ENCODE assay signal across 8 cellular contexts in genomic region chr12:12720052-12720451, GRCh38. TPM values are rescaled to one million over a fixed set of nuclear protein-coding genes. Genes with fewer than 3 reads are reported as not detected.
DNase-seq lines count a peak whose midpoint lies in the region; ATAC-seq, FAIRE-seq and TF ChIP-seq lines count a peak whose summit lies in the region.

No MANE protein-coding gene starts in this region.

- H3K79me2 ChIP-seq in GM12878 (ENCODE audit: control insufficient read depth, insufficient read depth, low read length), result peaks cover 91% of the 10 kb centered on the region

- CTCF ChIA-PET in BJ (lab: Yijun Ruan, JAX) (interaction anchor here (0.7 kb wide), 1 partner anchor 16 kb away, joined by 3 read pairs; no protein-coding TSS in a partner anchor), GM12878 (lab: Yijun Ruan, JAX) (interaction anchor here (1.0 to 1.1 kb wide), 2 partner anchors 17 to 74 kb away, joined by 3 to 5 read pairs; no protein-coding TSS in a partner anchor)

- no peak overlapping the region for H2AFZ ChIP-seq in GM12878 (ENCODE audit: control insufficient read depth, low read depth, low read length)

- RAD21 ChIA-PET in GM12878 (lab: Charles Lee; ENCODE audit: unreplicated experiment), result interaction anchor here (0.6 to 2.8 kb wide), 6 partner anchors 10 to 164 kb away, joined by 3 to 22 read pairs (median 4); no protein-coding TSS in a partner anchor

- TF ChIP-seq CTCF in BJ (IDR thresholded peaks at IDR 0.05; ENCODE audit: insufficient read depth, low read depth, low read length), result no peak
- TF ChIP-seq CTCF in GM12878 (IDR thresholded peaks at IDR 0.05 in 2 of 3, conservative IDR thresholded peaks at IDR 0.05 in 1 of 3; ENCODE audit: control insufficient read depth in 2 of 3, extremely low read depth in 1 of 3, insufficient read depth in 1 of 3, low read depth in 3 of 3, low read length in 3 of 3), result no peak
- no peak for TF ChIP-seq CTCF in pancreas (IDR thresholded peaks at IDR 0.05)

- no peak for ATAC-seq in GM12878
- no peak for ATAC-seq in pancreas
- no peak for ATAC-seq in GM21423 (IDR thresholded peaks at IDR 0.05; ENCODE audit: unreplicated experiment)

- H3K9me3 ChIP-seq in GM12878 (replicated peaks; ENCODE audit: control insufficient read depth, insufficient read depth, low read length) (no peaks in the 10 kb centered on the region), muscle layer of duodenum (ENCODE audit: control insufficient read depth in 1 of 2, low read length in 2 of 2) (no peaks in the 10 kb centered on the region), pancreas (no peaks in the 10 kb centered on the region)

- in situ Hi-C loops in KBM-7 (cut with MboI; ENCODE audit: low pct_unique_long_range_greater_than_20kb, low sequenced_read_pairs), result loop anchor here (25.0 kb wide), 1 partner anchor 108 kb away; the partner anchor contains the start of gene CREBL2
- in situ Hi-C loops in GM12878 (cut with MboI), result no loop called here

- peak overlapping the region; percentile 95 for H3K4me2 ChIP-seq in GM12878 (ENCODE audit: control insufficient read depth, insufficient read depth)

- TF ChIP-seq EP300 in GM12878 (IDR thresholded peaks at IDR 0.05; ENCODE audit: borderline replicate concordance in 1 of 2, control insufficient read depth in 1 of 2, low read depth in 2 of 2, low read length in 2 of 2), result no peak

- DNase-seq in BJ (ENCODE audit: low read depth) (no peak), KBM-7 (peak; percentile 44), GM12878 (ENCODE audit: low read depth, low spot score) (no peak), SW480 (ENCODE audit: low spot score) (no peak), pancreas (no peak), NOMO-1 treated with dmso at 0.1 percent for 144 hours (lab: John Stamatoyannopoulos, UW; ENCODE audit: unreplicated experiment) (no peak)

- H3K4me1 ChIP-seq in GM12878 (ENCODE audit: control insufficient read depth, insufficient read depth, low read length) (peaks cover 11% of the 10 kb centered on the region; the same call in 1 of the 2 replicates), muscle layer of duodenum (ENCODE audit: control insufficient read depth in 1 of 2, insufficient read depth in 2 of 2, low read length in 2 of 2) (peaks cover 21 to 46% of the 10 kb centered on the region in 2 donors), pancreas (peaks cover 10 to 39% (median 36%) of the 10 kb centered on the region in 3 donors)

- peak overlapping the region; percentile 97 for H3K9ac ChIP-seq in GM12878 (ENCODE audit: control insufficient read depth, insufficient read depth, low read length)

- no peak for TF ChIP-seq RAD21 in GM12878 (IDR thresholded peaks at IDR 0.05; ENCODE audit: insufficient read depth, low read depth, low read length)

- FAIRE-seq in GM12878 (lab: Jason Lieb, UNC) (no peak), pancreas (lab: Jason Lieb, UNC) (no peak)

- no peak for TF ChIP-seq POLR2A in GM12878 (IDR thresholded peaks at IDR 0.05; ENCODE audit: low read depth, low read length)

- POLR2A ChIA-PET in BJ (lab: Charles Lee), result interaction anchor here (0.6 kb wide), 1 partner anchor 362 kb away, joined by 3 read pairs; no protein-coding TSS in a partner anchor
- POLR2A ChIA-PET in GM12878 (lab: Charles Lee), result interaction anchor here (1.7 to 3.1 kb wide), 2 partner anchors 16 to 161 kb away, joined by 5 to 18 read pairs; no protein-coding TSS in a partner anchor

- BruUV-seq in GM12878 (replicated peaks; lab: Mats Ljungman, UMichigan), result no TSS peak

- peak overlapping the region; percentile 69 for H3K4me3 ChIP-seq in BJ (ENCODE audit: low read depth, low read length)
- peak overlapping the region; percentile 97 for H3K4me3 ChIP-seq in GM12878
- H3K4me3 ChIP-seq in muscle layer of duodenum (ENCODE audit: low read depth in 1 of 2, low read length in 2 of 2), result peak overlapping the region; percentile 83 to 98
- H3K4me3 ChIP-seq in pancreas, result peak overlapping the region in 2 of 4 donors; percentile 75 to 89

- 7% methylated on average over 4 of the region's 4 CpGs for WGBS in GM12878 (ENCODE audit: insufficient coverage, insufficient replicate concordance, low lambda C conversion rate, missing lambda C conversion rate)
- WGBS in pancreas, 2 donors, result 34 to 42% methylated on average over 4 of the region's 4 CpGs

- SMC1A ChIA-PET in GM12878 (lab: Charles Lee; ENCODE audit: uncharacterized antibody, unreplicated experiment), result interaction anchor here (0.7 to 3.3 kb wide), 4 partner anchors 8 to 17 kb away, joined by 3 to 26 read pairs (median 15); no protein-coding TSS in a partner anchor

- H3K27me3 ChIP-seq in BJ (ENCODE audit: control insufficient read depth, insufficient read depth, low read length) (no peaks in the 10 kb centered on the region), GM12878 (replicated peaks in 1 of 2; ENCODE audit: control insufficient read depth in 2 of 2, insufficient read depth in 2 of 2, low read length in 1 of 2) (no peaks in the 10 kb centered on the region), muscle layer of duodenum (ENCODE audit: low read depth, low read length) (no peaks in the 10 kb centered on the region), pancreas (no peaks in the 10 kb centered on the region)

- intact Hi-C loops in GM12878 (cut with micrococcal nuclease; ENCODE audit: unreplicated experiment), result loop anchor here (5.0 to 10.0 kb wide), 3 partner anchors 1065 to 1675 kb away; no protein-coding TSS in a partner anchor
- intact Hi-C loops in pancreas (cut with DNase I), result no loop called here

- H4K20me1 ChIP-seq in GM12878 (ENCODE audit: control insufficient read depth, insufficient read depth), result no peaks in the 10 kb centered on the region

- peak overlapping the region; percentile 97 for H3K27ac ChIP-seq in GM12878 (ENCODE audit: control insufficient read depth, insufficient read depth)
- H3K27ac ChIP-seq in muscle layer of duodenum (ENCODE audit: low read length), result peak overlapping the region; percentile 98
- H3K27ac ChIP-seq in pancreas, result peak overlapping the region in 2 of 4 donors; percentile 99 to 100

- no peaks in the 10 kb centered on the region; the same call in none of the 2 replicates for H3K36me3 ChIP-seq in BJ (ENCODE audit: control insufficient read depth, insufficient read depth, low read length)
- H3K36me3 ChIP-seq in GM12878 (ENCODE audit: control insufficient read depth in 2 of 2, insufficient read depth in 2 of 2, low read length in 1 of 2), result peaks cover 0 to 6% of the 10 kb centered on the region in 2 experiments; a peak in 1 of 4 replicates
- peaks cover 20 to 25% of the 10 kb centered on the region in 2 donors for H3K36me3 ChIP-seq in muscle layer of duodenum (ENCODE audit: control insufficient read depth in 1 of 2, insufficient read depth in 2 of 2, low read length in 2 of 2)
- peaks cover 0 to 9% (median 4%) of the 10 kb centered on the region in 3 donors for H3K36me3 ChIP-seq in pancreas

TF ChIP-seq in GM12878, 131 proteins besides CTCF, POLR2A, EP300 and RAD21 (continues in another document):
- TF ChIP-seq STAT3 (IDR thresholded peaks at IDR 0.05; ENCODE audit: low read depth, low read length), result no peak
- 0 out of 2 replicates have a peak, but pooled peaks have one; percentile 83 for TF ChIP-seq WRNIP1 (IDR thresholded peaks at IDR 0.05; ENCODE audit: borderline replicate concordance, low read depth, low read length)

RNA-seq across cellular contexts. Expression of gene CDKN1B, which starts 2.9 kb away (rescaled TPM):
- polyA plus RNA-seq in BJ (2011; rRNA removed), result 19.7 and 21.7 TPM in 2 replicates
- polyA minus RNA-seq in BJ (2011; rRNA and poly(A)+ RNA removed), result 11.6 and 17.5 TPM in 2 replicates
- 31.1 and 38.2 TPM in 2 replicates for total RNA-seq in GM12878 (2013; cell fraction: nucleolus; rRNA removed)
- 39.1 and 43.3 TPM in 2 replicates for total RNA-seq in GM12878 (2014; rRNA removed)
- 22.7 and 24.2 TPM in 2 replicates for total RNA-seq in GM12878 (2014; rRNA removed; fragmentation: Illumina TruSeq; extraction: Trizol)
- 36.9 and 37.4 TPM in 2 replicates for total RNA-seq in GM12878 (2021)
- polyA plus RNA-seq in GM12878 (2011; ENCODE audit: low read depth), result 11.2 TPM
- 25.4 and 39.5 TPM in 2 replicates for polyA plus RNA-seq in GM12878 (2011; rRNA removed)
- polyA plus RNA-seq in GM12878 (2011; cell fraction: cytosol; rRNA removed), result 14.5 and 16.9 TPM in 2 replicates
- polyA plus RNA-seq in GM12878 (2011; cell fraction: nucleus; rRNA removed), result 21.5 and 21.6 TPM in 2 replicates
- 25.9 and 32.3 TPM in 2 replicates for polyA plus RNA-seq in GM12878 (2012)
- polyA plus RNA-seq in GM12878 (2014; fragmentation: Illumina TruSeq; extraction: Trizol), result 21.6 and 22.1 TPM in 2 replicates
- polyA plus RNA-seq in GM12878 (2014; fragmentation: Nextera tagmentation; extraction: Ambion mirVana), result 1 to 10 TPM; 4.2 to 8.0 TPM
- polyA plus RNA-seq in GM12878 (2014; rRNA removed), result 27.8 and 29.2 TPM in 2 replicates
- 1 to 10 TPM; 4.9 to 5.5 TPM for polyA plus RNA-seq in GM12878 (2016; fragmentation: Nextera tagmentation; extraction: Ambion mirVana)
- polyA minus RNA-seq in GM12878 (2011; rRNA and poly(A)+ RNA removed), result 19.7 and 22.0 TPM in 2 replicates
- 14.3 and 15.9 TPM in 2 replicates for polyA minus RNA-seq in GM12878 (2011; cell fraction: cytosol; rRNA and poly(A)+ RNA removed)
- polyA minus RNA-seq in GM12878 (2011; cell fraction: nucleus; rRNA and poly(A)+ RNA removed), result 43.3 and 59.1 TPM in 2 replicates
- total RNA-seq in pancreas, result 10 to 100 TPM; 12.8 to 23.7 (median 16.9) TPM
- 10 to 100 TPM; 12.1 to 19.1 TPM for polyA plus RNA-seq in pancreas

RNA-seq across cellular contexts. Expression of gene GPR19, which starts 24.1 kb away (rescaled TPM):
- polyA plus RNA-seq in BJ (2011; rRNA removed) (0.42 and 0.60 TPM in 2 replicates), GM12878 (2011; rRNA removed) (7.4 TPM in 2 replicates), GM12878 (2014; fragmentation: Illumina TruSeq; extraction: Trizol) (4.0 and 9.8 TPM in 2 replicates), GM12878 (2014; fragmentation: Nextera tagmentation; extraction: Ambion mirVana) (1 to 10 TPM; 2.9 to 3.0 TPM), GM12878 (2014; rRNA removed) (1.7 and 2.2 TPM in 2 replicates), GM12878 (2016; fragmentation: Nextera tagmentation; extraction: Ambion mirVana) (1 to 10 TPM; 2.2 to 3.1 TPM), pancreas (under 1 TPM; 0.27 to 0.82 TPM)
- polyA minus RNA-seq in BJ (2011; rRNA and poly(A)+ RNA removed), result 0.21 and 0.57 TPM in 2 replicates
- 10.2 and 14.3 TPM in 2 replicates for total RNA-seq in GM12878 (2013; cell fraction: nucleolus; rRNA removed)
- total RNA-seq in GM12878 (2014; rRNA removed) (2.1 and 2.7 TPM in 2 replicates), GM12878 (2014; rRNA removed; fragmentation: Illumina TruSeq; extraction: Trizol) (3.9 and 4.1 TPM in 2 replicates), GM12878 (2021) (2.6 and 3.4 TPM in 2 replicates), pancreas (under 1 TPM in 4 of 6 donors, not detected in 2; 0.16 to 0.58 (median 0.26) TPM)
- 0.87 TPM for polyA plus RNA-seq in GM12878 (2011; ENCODE audit: low read depth)
- polyA plus RNA-seq in GM12878 (2011; cell fraction: cytosol; rRNA removed), result 5.5 and 5.7 TPM in 2 replicates
- 13.6 and 23.5 TPM in 2 replicates for polyA plus RNA-seq in GM12878 (2011; cell fraction: nucleus; rRNA removed)
- 2.3 and 3.3 TPM in 2 replicates for polyA plus RNA-seq in GM12878 (2012)
- 7.6 and 10.5 TPM in 2 replicates for polyA minus RNA-seq in GM12878 (2011; rRNA and poly(A)+ RNA removed)
- 1.7 and 2.0 TPM in 2 replicates for polyA minus RNA-seq in GM12878 (2011; cell fraction: cytosol; rRNA and poly(A)+ RNA removed)
- polyA minus RNA-seq in GM12878 (2011; cell fraction: nucleus; rRNA and poly(A)+ RNA removed), result 2.9 and 6.2 TPM in 2 replicates
